In genomic region chr3:172856766-172857742, GRCh38 we compare ENCODE assay signal across 16 cellular contexts.
DNase-seq lines count a peak whose midpoint lies in the region; ATAC-seq, FAIRE-seq and TF ChIP-seq lines count a peak whose summit lies in the region.
"Had no signal": no experiment of that assay in that cellular context is flagged by ENCODE, and none has a peak within 500 bp of the region (broad histone marks: within the 10 kb centered on the region; RNA-seq: fewer than 3 reads in every experiment).

No MANE protein-coding gene starts in this region.

- H3K27me3 ChIP-seq in HepG2 (ENCODE audit: control insufficient read depth in 1 of 2, insufficient read depth in 2 of 2, low read length in 2 of 2), result no peaks in the 10 kb centered on the region; a peak in 1 of 5 replicates

- H3K36me3 Mint-ChIP-seq in activated CD4-positive, alpha-beta T cell treated with anti-CD3 and anti-CD28 coated beads for 36 hours (ENCODE audit: low read depth), result no peaks in the 10 kb centered on the region
- H3K36me3 Mint-ChIP-seq: IgD-negative memory B cell had no signal

- H3K4me3 ChIP-seq in HepG2 (replicated peaks in 1 of 3; ENCODE audit: insufficient read depth in 1 of 3, low read depth in 2 of 3, low read length in 3 of 3), result no peak overlapping the region

- WGBS in HepG2 (ENCODE audit: low lambda C conversion rate), result 1% methylated on average over 4 of the region's 4 CpGs

- POLR2A ChIA-PET in HepG2 (lab: Yijun Ruan, JAX), result no interaction called here
- POLR2A ChIA-PET in activated CD4-positive, alpha-beta T cell treated with anti-CD3 and anti-CD28 coated beads for 36 hours (lab: Charles Lee), result no interaction called here

- no peaks in the 10 kb centered on the region for H3K9me3 Mint-ChIP-seq in stimulated activated naive CD8-positive, alpha-beta T cell treated with anti-CD3 and anti-CD28 coated beads, Interleukin-15, amount 100 ng/mL, for 72 hours
- no peaks in the 10 kb centered on the region for H3K9me3 Mint-ChIP-seq in activated CD4-positive, alpha-beta T cell treated with anti-CD3 and anti-CD28 coated beads for 36 hours (ENCODE audit: low read depth)
- H3K9me3 Mint-ChIP-seq: IgD-negative memory B cell had no signal

- no peak overlapping the region for H3K4me2 ChIP-seq in HepG2 (ENCODE audit: low read depth, low read length)

- peaks cover 14% of the 10 kb centered on the region for H3K27me3 Mint-ChIP-seq in stimulated activated naive CD8-positive, alpha-beta T cell treated with anti-CD3 and anti-CD28 coated beads, Interleukin-15, amount 100 ng/mL, for 72 hours
- H3K27me3 Mint-ChIP-seq in activated CD4-positive, alpha-beta T cell treated with anti-CD3 and anti-CD28 coated beads for 36 hours, result peaks cover 5% of the 10 kb centered on the region
- H3K27me3 Mint-ChIP-seq: IgD-negative memory B cell had no signal

- H3K27ac ChIP-seq in HepG2 (ENCODE audit: extremely low read length, insufficient read depth, low read length), result no peak overlapping the region

- TF ChIP-seq RAD21 in Ishikawa (IDR thresholded peaks at IDR 0.05; ENCODE audit: low read depth), result no peak
- no peak for TF ChIP-seq RAD21 in HepG2 (CRISPR knock-in tag; IDR thresholded peaks at IDR 0.05)

- intact Hi-C loops in HepG2 (cut with micrococcal nuclease; ENCODE audit: unreplicated experiment), result no loop called here
- intact Hi-C loops in activated CD4-positive, alpha-beta T cell treated with anti-CD3 and anti-CD28 coated beads for 36 hours (cut with DNase I, micrococcal nuclease), result no loop called here

- no peaks in the 10 kb centered on the region for H3K36me3 ChIP-seq in HepG2 (replicated peaks in 1 of 2; ENCODE audit: control insufficient read depth in 1 of 2, insufficient read depth in 2 of 2, low read length in 2 of 2)

- no peak for TF ChIP-seq CTCF in HepG2 (CRISPR knock-in tag; IDR thresholded peaks at IDR 0.05)

- in situ Hi-C loops in HepG2 (cut with HindIII; ENCODE audit: extremely low pct_ligation_motif_present, low pct_unique_long_range_greater_than_20kb), result no loop called here

- no peaks in the 10 kb centered on the region for H3K4me1 ChIP-seq in HepG2 (ENCODE audit: insufficient read depth, low read length)

- H3K9ac ChIP-seq in HepG2 (ENCODE audit: insufficient read depth, low read depth, low read length), result no peak overlapping the region

- H3K4me1 Mint-ChIP-seq in stimulated activated naive CD8-positive, alpha-beta T cell treated with anti-CD3 and anti-CD28 coated beads, Interleukin-15, amount 100 ng/mL, for 72 hours, result no peaks in the 10 kb centered on the region
- H3K4me1 Mint-ChIP-seq in activated CD4-positive, alpha-beta T cell treated with anti-CD3 and anti-CD28 coated beads for 36 hours, result no peaks in the 10 kb centered on the region
- H3K4me1 Mint-ChIP-seq: IgD-negative memory B cell had no signal

- H4K20me1 ChIP-seq in HepG2 (ENCODE audit: insufficient read depth, low read length), result no peaks in the 10 kb centered on the region

- no peak overlapping the region for H3K4me3 Mint-ChIP-seq in stimulated activated naive CD8-positive, alpha-beta T cell treated with anti-CD3 and anti-CD28 coated beads, Interleukin-15, amount 100 ng/mL, for 72 hours
- H3K4me3 Mint-ChIP-seq in activated CD4-positive, alpha-beta T cell treated with anti-CD3 and anti-CD28 coated beads for 36 hours, result no peak overlapping the region
- H3K4me3 Mint-ChIP-seq: IgD-negative memory B cell had no signal

- TF ChIP-seq EP300 in Ishikawa (IDR thresholded peaks at IDR 0.05; ENCODE audit: borderline replicate concordance), result no peak
- TF ChIP-seq EP300 in HepG2 (IDR thresholded peaks at IDR 0.05; ENCODE audit: low read depth in 2 of 2, low read length in 2 of 2), result no peak
- TF ChIP-seq EP300 in HepG2 (CRISPR knock-in tag; IDR thresholded peaks at IDR 0.05; ENCODE audit: borderline replicate concordance), result no peak

- no peaks in the 10 kb centered on the region for H3K9me3 ChIP-seq in HepG2 (ENCODE audit: low read length)

- no TSS peak for BruUV-seq in HepG2 (replicated peaks; lab: Mats Ljungman, UMichigan)

- DNase-seq in erythroblast (lab: John Stamatoyannopoulos, UW) (peak; percentile 2 to 7), HepG2 (ENCODE audit: low spot score) (peak; percentile 40), urothelium cell line (ENCODE audit: low spot score) (peak; percentile 16), dedifferentiated amniotic fluid mesenchymal stem cell (ENCODE audit: extremely low spot score) (no peak)
- DNase-seq in stimulated activated naive CD8-positive, alpha-beta T cell treated with anti-CD3 and anti-CD28 coated beads, Interleukin-15, amount 100 ng/mL, for 72 hours, result no peak
- DNase-seq in activated CD4-positive, alpha-beta T cell treated with anti-CD3 and anti-CD28 coated beads for 36 hours, result no peak
- DNase-seq: activated CD4-positive, alpha-beta T cell treated with anti-CD3 and anti-CD28 coated beads, Interleukin-2, amount 50 U/mL, for 48 hours; activated naive CD4-positive, alpha-beta T cell treated with Interleukin-2 at 50 U/mL for 16 hours; cortex of kidney; foreskin melanocyte; H7; mammary epithelial cell; NCI-H1930 had no signal

- ATAC-seq in HepG2, result peak; percentile 35; the same call in 1 of the 3 replicates
- ATAC-seq in stimulated activated naive CD8-positive, alpha-beta T cell treated with anti-CD3 and anti-CD28 coated beads, Interleukin-15, amount 100 ng/mL, for 72 hours, result no peak
- no peak for ATAC-seq in activated CD4-positive, alpha-beta T cell treated with anti-CD3 and anti-CD28 coated beads for 36 hours

- FAIRE-seq in HepG2 (lab: Jason Lieb, UNC), result no peak
- FAIRE-seq in urothelium cell line (lab: Jason Lieb, UNC), result no peak
- FAIRE-seq: GM12892 had no signal

- CTCF ChIA-PET in HepG2 (lab: Yijun Ruan, JAX; ENCODE audit: low intra/inter-chr PET ratio, low total read pairs), result no interaction called here
- CTCF ChIA-PET in activated CD4-positive, alpha-beta T cell treated with anti-CD3 and anti-CD28 coated beads for 36 hours (lab: Charles Lee), result no interaction called here

- H3K27ac Mint-ChIP-seq in stimulated activated naive CD8-positive, alpha-beta T cell treated with anti-CD3 and anti-CD28 coated beads, Interleukin-15, amount 100 ng/mL, for 72 hours, result no peak overlapping the region
- H3K27ac Mint-ChIP-seq in activated CD4-positive, alpha-beta T cell treated with anti-CD3 and anti-CD28 coated beads for 36 hours, result no peak overlapping the region
- H3K27ac Mint-ChIP-seq: IgD-negative memory B cell had no signal

- H2AFZ ChIP-seq in HepG2 (ENCODE audit: low read length), result no peak overlapping the region

- H3K79me2 ChIP-seq in HepG2 (ENCODE audit: insufficient read depth, low read length), result no peaks in the 10 kb centered on the region

- TF ChIP-seq POLR2A in erythroblast (IDR thresholded peaks at IDR 0.05; ENCODE audit: low read length) (no peak), HepG2 (IDR thresholded peaks at IDR 0.05; ENCODE audit: insufficient read depth in 1 of 2, low read depth in 2 of 2, low read length in 2 of 2) (no peak)

TF ChIP-seq in Ishikawa, 13 proteins besides CTCF, POLR2A, EP300 and RAD21:
- no peak for TF ChIP-seq CEBPB (IDR thresholded peaks at IDR 0.05)
- 0 out of 2 replicates have a peak, but pooled peaks have one; percentile 23 for TF ChIP-seq YY1 (IDR thresholded peaks at IDR 0.05; ENCODE audit: low read depth)
- no peak for TF ChIP-seq NFIC (IDR thresholded peaks at IDR 0.05)
- TF ChIP-seq TAF1 (IDR thresholded peaks at IDR 0.05; ENCODE audit: low read depth), result no peak
- TF ChIP-seq TEAD4 (IDR thresholded peaks at IDR 0.05), result peak; percentile 30; the same call in 1 of the 2 replicates

TF ChIP-seq in HepG2, 621 proteins besides CTCF, POLR2A, EP300 and RAD21:
- TF ChIP-seq MAFF (IDR thresholded peaks at IDR 0.05; ENCODE audit: low read depth, low read length) (peak; percentile 73), BCL6 (CRISPR knock-in tag; IDR thresholded peaks at IDR 0.05) (0 out of 2 replicates have a peak, but pooled peaks have one; percentile 52), ZC3H13 (CRISPR knock-in tag; IDR thresholded peaks at IDR 0.05) (no peak), MAFK (conservative IDR thresholded peaks at IDR 0.05 in 1 of 2, IDR thresholded peaks at IDR 0.05 in 1 of 2; ENCODE audit: low read length in 2 of 2) (peak; percentile 79 to 82), FOSL2 (CRISPR knock-in tag; IDR thresholded peaks at IDR 0.05) (peak; percentile 43), NFE2L2 (IDR thresholded peaks at IDR 0.05; ENCODE audit: low read length) (peak; percentile 73; the same call in 1 of the 2 replicates), NFE2 (CRISPR knock-in tag; IDR thresholded peaks at IDR 0.05) (peak; percentile 53; the same call in 1 of the 2 replicates), TRIM22 (IDR thresholded peaks at IDR 0.05) (no peak)

Comparison
In these comparisons a context has a peak if more than half of its experiments do, and no peak if none do; other contexts are left out.
1. DNase-seq: peak in erythroblast (2 of 2), HepG2 (single experiment) and urothelium cell line (single experiment); none in stimulated activated naive CD8-positive, alpha-beta T cell treated with anti-CD3 and anti-CD28 coated beads, Interleukin-15, amount 100 ng/mL, for 72 hours (0 of 2), activated CD4-positive, alpha-beta T cell treated with anti-CD3 and anti-CD28 coated beads for 36 hours (single experiment) and dedifferentiated amniotic fluid mesenchymal stem cell (single experiment).